ENCODE assay signal across 18 cellular contexts in the genomic region with DNA sequence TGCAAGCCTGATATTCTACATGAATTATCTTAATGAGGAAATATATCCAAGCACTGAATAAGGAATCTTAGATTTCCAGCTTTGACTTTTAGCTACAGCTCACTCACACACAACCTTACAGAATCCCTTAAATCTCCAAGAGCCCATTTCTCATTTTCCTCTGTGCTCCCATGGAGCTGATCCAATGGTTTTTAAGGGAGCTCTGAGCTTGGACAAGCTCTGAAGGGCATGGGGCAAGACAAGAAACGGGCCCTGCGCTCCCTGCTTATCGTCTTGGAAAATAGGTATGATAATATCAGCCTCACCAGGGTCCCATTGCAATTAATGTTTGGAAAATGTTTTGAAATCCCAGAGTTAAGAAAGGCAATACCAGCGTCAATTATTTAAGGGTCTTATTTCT.
DNase-seq lines count a peak whose midpoint lies in the region; TF ChIP-seq lines count a peak whose summit lies in the region.
"Had no signal": no experiment of that assay in that cellular context is flagged by ENCODE, and none has a peak within 500 bp of the region (broad histone marks: within the 10 kb centered on the region; RNA-seq: fewer than 3 reads in every experiment).

No MANE protein-coding gene starts in this region.

- H3K4me3 Mint-ChIP-seq in osteocyte (ENCODE audit: unreplicated experiment) = no peak overlapping the region
- no peak overlapping the region for H3K4me3 Mint-ChIP-seq in activated naive CD4-positive, alpha-beta T cell treated with anti-CD3 and anti-CD28 coated beads, Interleukin-2, amount 10 ng/mL, durations not matched to agents 7 days and 5 days
- H3K4me3 Mint-ChIP-seq: B cell; CD4-positive, CD25-positive, alpha-beta regulatory T cell had no signal

- peaks cover 35% of the 10 kb centered on the region for H3F3A ChIP-seq in GM23248 (ENCODE audit: insufficient read depth)

- H3K36me3 ChIP-seq in GM23248 (ENCODE audit: low read depth) (no peaks in the 10 kb centered on the region), KMS-11 (ENCODE audit: insufficient read depth) (no peaks in the 10 kb centered on the region)

- H3K79me2 ChIP-seq in GM23248 (ENCODE audit: insufficient read depth) = no peaks in the 10 kb centered on the region
- no peaks in the 10 kb centered on the region for H3K79me2 ChIP-seq in KMS-11 (ENCODE audit: insufficient read depth, low read depth)

- no peaks in the 10 kb centered on the region for H3K9me2 ChIP-seq in GM23248 (ENCODE audit: insufficient read depth)

- H3K36me3 Mint-ChIP-seq in osteocyte (ENCODE audit: unreplicated experiment) = peaks cover 3% of the 10 kb centered on the region
- H3K36me3 Mint-ChIP-seq in activated naive CD4-positive, alpha-beta T cell treated with anti-CD3 and anti-CD28 coated beads, Interleukin-2, amount 10 ng/mL, durations not matched to agents 7 days and 5 days = no peaks in the 10 kb centered on the region
- H3K36me3 Mint-ChIP-seq: CD4-positive, CD25-positive, alpha-beta regulatory T cell had no signal

- no peaks in the 10 kb centered on the region for H3K9me3 ChIP-seq in GM23248 (ENCODE audit: low read depth)
- H3K9me3 ChIP-seq: Caco-2 had no signal

- peaks cover 66% of the 10 kb centered on the region for H3K4me1 Mint-ChIP-seq in osteocyte (ENCODE audit: unreplicated experiment)
- no peaks in the 10 kb centered on the region for H3K4me1 Mint-ChIP-seq in activated naive CD4-positive, alpha-beta T cell treated with anti-CD3 and anti-CD28 coated beads, Interleukin-2, amount 10 ng/mL, durations not matched to agents 7 days and 5 days
- H3K4me1 Mint-ChIP-seq: B cell; CD4-positive, CD25-positive, alpha-beta regulatory T cell had no signal

- in situ Hi-C loops in GM23248 (cut with MboI) = no loop called here

- CTCF ChIA-PET in activated naive CD4-positive, alpha-beta T cell treated with anti-CD3 and anti-CD28 coated beads, Interleukin-2, amount 10 ng/mL, durations not matched to agents 7 days and 5 days (lab: Charles Lee) = no interaction called here

- peak overlapping the region; percentile 93 for H3K27ac Mint-ChIP-seq in osteocyte (ENCODE audit: unreplicated experiment)
- H3K27ac Mint-ChIP-seq in activated naive CD4-positive, alpha-beta T cell treated with anti-CD3 and anti-CD28 coated beads, Interleukin-2, amount 10 ng/mL, durations not matched to agents 7 days and 5 days = no peak overlapping the region
- H3K27ac Mint-ChIP-seq: B cell; CD4-positive, CD25-positive, alpha-beta regulatory T cell had no signal

- peak overlapping the region; percentile 56 for H3K4me2 ChIP-seq in GM23248 (ENCODE audit: unreplicated experiment)
- H3K4me2 ChIP-seq in KMS-11 = peak overlapping the region; percentile 89; the same call in 1 of the 2 replicates

- H4K20me1 ChIP-seq in GM23248 (ENCODE audit: insufficient read depth) (no peaks in the 10 kb centered on the region), KMS-11 (ENCODE audit: insufficient read depth) (no peaks in the 10 kb centered on the region)

- H3K27ac ChIP-seq in GM23248 (peak overlapping the region; percentile 70), KMS-11 (no peak overlapping the region)

- H3K4me1 ChIP-seq in GM23248 (ENCODE audit: insufficient read depth) = peaks cover 41% of the 10 kb centered on the region
- H3K4me1 ChIP-seq in KMS-11 (ENCODE audit: low read depth, poor library complexity, severe bottlenecking) = peaks cover 75% of the 10 kb centered on the region
- H3K4me1 ChIP-seq: Caco-2 had no signal

- H2AFZ ChIP-seq in GM23248 (peak overlapping the region; percentile 25), KMS-11 (ENCODE audit: low read depth) (no peak overlapping the region)

- WGBS in GM23248 (ENCODE audit: low coverage in 1 of 2, low lambda C conversion rate in 2 of 2, missing lambda C conversion rate in 2 of 2), 2 experiments = 91 to 97% methylated on average over 4 of the region's 4 CpGs

- no peaks in the 10 kb centered on the region for H3K27me3 Mint-ChIP-seq in osteocyte (ENCODE audit: unreplicated experiment)
- H3K27me3 Mint-ChIP-seq in activated naive CD4-positive, alpha-beta T cell treated with anti-CD3 and anti-CD28 coated beads, Interleukin-2, amount 10 ng/mL, durations not matched to agents 7 days and 5 days = no peaks in the 10 kb centered on the region
- H3K27me3 Mint-ChIP-seq: B cell; CD4-positive, CD25-positive, alpha-beta regulatory T cell had no signal

- H3K27me3 ChIP-seq in GM23248 (replicated peaks; ENCODE audit: insufficient read depth) (no peaks in the 10 kb centered on the region), KMS-11 (ENCODE audit: insufficient read depth, low read depth) (no peaks in the 10 kb centered on the region)

- H3K9ac ChIP-seq in GM23248 (no peak overlapping the region), KMS-11 (no peak overlapping the region)

- no peaks in the 10 kb centered on the region for H3K9me3 Mint-ChIP-seq in osteocyte (ENCODE audit: unreplicated experiment)
- no peaks in the 10 kb centered on the region for H3K9me3 Mint-ChIP-seq in activated naive CD4-positive, alpha-beta T cell treated with anti-CD3 and anti-CD28 coated beads, Interleukin-2, amount 10 ng/mL, durations not matched to agents 7 days and 5 days

- DNase-seq in GM23248 = no peak
- DNase-seq in cerebellar cortex (ENCODE audit: low spot score) = peak; percentile 79
- DNase-seq in osteocyte (ENCODE audit: extremely low spot score, unreplicated experiment) = no peak
- no peak for DNase-seq in activated naive CD4-positive, alpha-beta T cell treated with anti-CD3 and anti-CD28 coated beads, Interleukin-2, amount 10 ng/mL, durations not matched to agents 7 days and 5 days
- no peak for DNase-seq in T-helper 2 cell
- no peak for DNase-seq in MV-4-11 (lab: John Stamatoyannopoulos, UW)
- DNase-seq: Caco-2; CD4-positive, CD25-positive, alpha-beta regulatory T cell; DND-41; GF-D8; Kasumi-1; NCI-H1105 treated with DMSO at 0.1 percent for 48 hours; NCI-H1694 treated with DMSO at 0.1 percent for 48 hours; NCI-H2107; NCI-H524; SHP77 had no signal

- H3K4me3 ChIP-seq in GM23248 = no peak overlapping the region
- H3K4me3 ChIP-seq in KMS-11 (IDR thresholded peaks at IDR 0.05; ENCODE audit: insufficient read depth, low read depth, low read length) = no peak overlapping the region

- TF ChIP-seq CTCF in KMS-11 (conservative IDR thresholded peaks at IDR 0.05; ENCODE audit: low read depth, low read length) (no peak), osteocyte (IDR thresholded peaks at IDR 0.05) (no peak)
